Comparison of ENCODE assay signal across 24 cellular contexts in the genomic region with DNA sequence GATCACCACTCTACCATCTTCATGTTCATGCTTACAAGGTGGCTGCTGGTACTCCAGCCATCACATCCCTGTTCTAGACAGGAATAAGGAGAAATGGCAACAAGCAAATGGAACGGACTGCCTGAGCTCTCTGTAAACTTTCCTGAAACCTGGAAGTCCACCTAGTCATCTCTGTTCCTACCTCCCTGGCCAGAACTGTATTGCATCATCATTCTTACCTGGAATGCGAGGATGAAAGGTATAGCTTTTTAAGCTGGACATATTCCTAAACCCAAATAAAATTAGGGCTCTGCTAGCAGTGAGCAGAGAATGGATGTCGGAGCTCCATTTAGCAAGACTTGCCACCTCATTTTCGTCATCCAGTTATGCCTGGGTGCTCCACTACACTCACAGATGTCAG.
A peak's percentile ranks its signal among the peaks of the same experiment; 100 is the strongest.
DNase-seq lines count a peak whose midpoint lies in the region; ATAC-seq and TF ChIP-seq lines count a peak whose summit lies in the region.
"Had no signal": no experiment of that assay in that cellular context is flagged by ENCODE, and none has a peak within 500 bp of the region (broad histone marks: within the 10 kb centered on the region; RNA-seq: fewer than 3 reads in every experiment).

No MANE protein-coding gene starts in this region.

- no peak overlapping the region for H4K91ac ChIP-seq in IMR-90 (ENCODE audit: insufficient read depth, low read depth, low read length)

- H3K9me1 ChIP-seq in IMR-90 (ENCODE audit: insufficient read depth, low read length) = peaks cover 7% of the 10 kb centered on the region; the same call in 1 of the 2 replicates

- H2AK9ac ChIP-seq in IMR-90 (replicated peaks; ENCODE audit: low read depth, low read length, poor library complexity) = no peak overlapping the region

- no peak overlapping the region for H3K14ac ChIP-seq in IMR-90 (replicated peaks; ENCODE audit: low read depth, low read length)

- dilution Hi-C loops in IMR-90 (cut with HindIII; ENCODE audit: low sequenced_read_pairs, unreplicated experiment) = no loop called here

- H3K4me1 ChIP-seq in IMR-90 (ENCODE audit: control insufficient read depth, insufficient read depth, low read length) = peaks cover 2% of the 10 kb centered on the region
- H3K4me1 ChIP-seq: BE2C, BLaER1 had no signal

- H3K18ac ChIP-seq in IMR-90 (ENCODE audit: low read depth, low read length) = no peak overlapping the region

- POLR2A ChIA-PET in IMR-90 (lab: Charles Lee; ENCODE audit: unreplicated experiment) = no interaction called here

- H3K4ac ChIP-seq in IMR-90 (ENCODE audit: low read depth, low read length) = no peak overlapping the region

- H4K20me1 ChIP-seq in IMR-90 (ENCODE audit: insufficient read depth, low read length) = no peaks in the 10 kb centered on the region
- H4K20me1 ChIP-seq: BLaER1 had no signal

- H3K9me3 ChIP-seq in IMR-90 (ENCODE audit: control insufficient read depth, insufficient read depth, low read length) = peaks cover 4% of the 10 kb centered on the region
- H3K9me3 ChIP-seq: BE2C, BLaER1 had no signal

- 0 out of 2 replicates have a peak overlapping the region, but pooled peaks have one; percentile 7 for H2AK5ac ChIP-seq in IMR-90 (ENCODE audit: low read depth, low read length)

- H3K27me3 ChIP-seq in IMR-90 (ENCODE audit: control insufficient read depth, insufficient read depth, low read length) = 0 out of 2 replicates have a peak, but pooled peaks cover 3% of the 10 kb centered on the region
- H3K27me3 ChIP-seq: BLaER1 had no signal

- TF ChIP-seq CTCF in IMR-90 (conservative IDR thresholded peaks at IDR 0.05; ENCODE audit: low read depth, low read length) (no peak), coronary artery (IDR thresholded peaks at IDR 0.05) (no peak)

- ATAC-seq in IMR-90 (ENCODE audit: low read depth) = no peak
- ATAC-seq: GM12878 had no signal

- H3K4me2 ChIP-seq in IMR-90 (ENCODE audit: low read depth, low read length) = no peak overlapping the region
- H3K4me2 ChIP-seq: BLaER1 had no signal

- H3K23ac ChIP-seq in IMR-90 (ENCODE audit: low read depth, low read length) = no peak overlapping the region

- no peak overlapping the region for H2BK20ac ChIP-seq in IMR-90 (ENCODE audit: low read depth, low read length)

- H4K8ac ChIP-seq in IMR-90 (ENCODE audit: low read depth in 2 of 2, low read length in 2 of 2) = no peak overlapping the region

- intact Hi-C loops in IMR-90 (cut with micrococcal nuclease) = no loop called here

- in situ Hi-C loops in IMR-90 (cut with MboI; ENCODE audit: low sequenced_read_pairs) = no loop called here

- H3K36me3 ChIP-seq in IMR-90 (ENCODE audit: control insufficient read depth, insufficient read depth, low read length) = no peaks in the 10 kb centered on the region
- H3K36me3 ChIP-seq: BE2C, BLaER1 had no signal

- no peak overlapping the region for H3K56ac ChIP-seq in IMR-90 (ENCODE audit: extremely low read depth, insufficient read depth, low read length)

- H3K9ac ChIP-seq in IMR-90 (ENCODE audit: low read depth, low read length) = no peak overlapping the region
- H3K9ac ChIP-seq: BLaER1 had no signal

- no peak overlapping the region for H4K5ac ChIP-seq in IMR-90 (ENCODE audit: low read depth, low read length)

- H2AFZ ChIP-seq in IMR-90 (replicated peaks; ENCODE audit: low read length, poor library complexity) = no peak overlapping the region

- H2BK5ac ChIP-seq in IMR-90 (ENCODE audit: low read depth, low read length, poor library complexity, severe bottlenecking) = no peak overlapping the region

- TF ChIP-seq RAD21 in IMR-90 (IDR thresholded peaks at IDR 0.05; ENCODE audit: low read length) = no peak
- TF ChIP-seq RAD21 in Ishikawa (IDR thresholded peaks at IDR 0.05; ENCODE audit: low read depth) = no peak

- no peak for TF ChIP-seq EP300 in Ishikawa (IDR thresholded peaks at IDR 0.05; ENCODE audit: borderline replicate concordance)

- H3K27ac ChIP-seq in IMR-90 (ENCODE audit: insufficient read depth, low read length) (no peak overlapping the region), coronary artery (no peak overlapping the region)
- H3K27ac ChIP-seq: BLaER1 had no signal

- no peak overlapping the region for H2BK120ac ChIP-seq in IMR-90 (ENCODE audit: low read depth, low read length)

- H3K4me3 ChIP-seq in IMR-90 (ENCODE audit: insufficient read depth, low read depth, low read length) (no peak overlapping the region), coronary artery (no peak overlapping the region)
- H3K4me3 ChIP-seq: BLaER1, GM12878 had no signal

- H3K79me1 ChIP-seq in IMR-90 (ENCODE audit: low read depth in 1 of 2, low read length in 2 of 2) = no peaks in the 10 kb centered on the region

- CTCF ChIA-PET in IMR-90 (lab: Yijun Ruan, JAX) = interaction anchor here (0.7 kb wide), 1 partner anchor 1104 kb away, joined by 3 read pairs; no protein-coding TSS in a partner anchor

- no peak overlapping the region for H2BK15ac ChIP-seq in IMR-90 (ENCODE audit: low read depth, low read length)

- WGBS in IMR-90 (ENCODE audit: extremely low coverage in 2 of 2, insufficient read length in 1 of 2), 2 experiments = 77% methylated on average over 2 of the region's 4 CpGs; no CpG with 5 or more reads in 1 of the 2 experiments

- no peak for DNase-seq in IMR-90
- peak; percentile 17 for DNase-seq in coronary artery (ENCODE audit: low spot score)
- DNase-seq in islet precursor cell = peak; percentile 23
- DNase-seq in foreskin melanocyte = no peak
- no peak for DNase-seq in NCI-H2227 treated with DMSO at 0.1 percent for 48 hours (lab: John Stamatoyannopoulos, UW)
- no peak for DNase-seq in stimulated activated naive CD4-positive, alpha-beta T cell treated with Interleukin-2 at 50 U/mL for 16 hours (lab: John Stamatoyannopoulos, UW)
- DNase-seq: 8988T; ACHN; BE2C; C1 segment of cervical spinal cord; CD4-positive, alpha-beta memory T cell; CD4-positive, CD25-positive, alpha-beta regulatory T cell; CD8-positive, alpha-beta memory T cell; COR-L47; DMS 273 treated with DMSO at 0.1 percent for 48 hours; DMS153; DMS53; DMS79; DND-41; EL; GDM1 had no signal

- no peak for TF ChIP-seq POLR2A in IMR-90 (IDR thresholded peaks at IDR 0.05; ENCODE audit: low read depth, low read length)

- no TSS peak for BruUV-seq in IMR-90 (replicated peaks; lab: Mats Ljungman, UMichigan)

TF ChIP-seq in IMR-90, 13 proteins besides CTCF, POLR2A, EP300 and RAD21:
- TF ChIP-seq CEBPB (IDR thresholded peaks at IDR 0.05; ENCODE audit: low read depth, low read length) = peak; percentile 70
- TF ChIP-seq SMC3 (IDR thresholded peaks at IDR 0.05; ENCODE audit: low read depth, low read length) = no peak

TF ChIP-seq in Ishikawa, 13 proteins besides CTCF, POLR2A, EP300 and RAD21:
- TF ChIP-seq CEBPB (IDR thresholded peaks at IDR 0.05) = 0 out of 2 replicates have a peak, but pooled peaks have one; percentile 32
- TF ChIP-seq YY1 (IDR thresholded peaks at IDR 0.05; ENCODE audit: low read depth) = no peak

Comparison
In these comparisons a context has a peak if more than half of its experiments do, and no peak if none do; other contexts are left out.
1. DNase-seq: peak in coronary artery (single experiment) and islet precursor cell (single experiment); none in IMR-90 (single experiment), foreskin melanocyte (single experiment), NCI-H2227 treated with DMSO at 0.1 percent for 48 hours (single experiment) and stimulated activated naive CD4-positive, alpha-beta T cell treated with Interleukin-2 at 50 U/mL for 16 hours (single experiment).